Comparison of ENCODE assay signal across 9 cellular contexts in genomic region chr5:135829681-135830383, GRCh38. TPM values are rescaled to one million over a fixed set of nuclear protein-coding genes. Genes with fewer than 3 reads are reported as not detected.
DNase-seq lines count a peak whose midpoint lies in the region; ATAC-seq and TF ChIP-seq lines count a peak whose summit lies in the region.
"Had no signal": no experiment of that assay in that cellular context is flagged by ENCODE, and none has a peak within 500 bp of the region (broad histone marks: within the 10 kb centered on the region; RNA-seq: fewer than 3 reads in every experiment).

No MANE protein-coding gene starts in this region.

- no peak overlapping the region for H3K4me3 Mint-ChIP-seq in activated CD4-positive, alpha-beta T cell treated with anti-CD3 and anti-CD28 coated beads for 36 hours
- H3K4me3 Mint-ChIP-seq: activated naive CD8-positive, alpha-beta T cell had no signal

- no peaks in the 10 kb centered on the region for H3K36me3 Mint-ChIP-seq in activated CD4-positive, alpha-beta T cell treated with anti-CD3 and anti-CD28 coated beads for 36 hours (ENCODE audit: low read depth)
- H3K36me3 Mint-ChIP-seq: activated naive CD8-positive, alpha-beta T cell had no signal

- intact Hi-C loops in activated CD4-positive, alpha-beta T cell treated with anti-CD3 and anti-CD28 coated beads for 36 hours (cut with DNase I, micrococcal nuclease), result loop anchor here (1.0 kb wide), 3 partner anchors 269 to 364 kb away; no protein-coding TSS in a partner anchor
- intact Hi-C loops in left colon (cut with DNase I, micrococcal nuclease), result loop anchor here (5.0 to 10.0 kb wide), 2 partner anchors 265 to 268 kb away; no protein-coding TSS in a partner anchor

- peak; percentile 57 for ATAC-seq in activated CD4-positive, alpha-beta T cell treated with anti-CD3 and anti-CD28 coated beads for 36 hours
- ATAC-seq in left colon (peak; percentile 31), HG02973 (IDR thresholded peaks at IDR 0.05; ENCODE audit: unreplicated experiment) (no peak)

- peak; percentile 77 for DNase-seq in activated CD4-positive, alpha-beta T cell treated with anti-CD3 and anti-CD28 coated beads for 36 hours
- DNase-seq in activated CD4-positive, alpha-beta T cell treated with anti-CD3 and anti-CD28 coated beads for 4 hours, result no peak
- DNase-seq in LHCN-M2 (ENCODE audit: low read depth) (peak; percentile 46), RPMI8226 (peak; percentile 86), cardiac fibroblast (ENCODE audit: low read depth in 2 of 2) (peak; percentile 64 to 66), left colon (peak; percentile 44 to 83), stromal cell of bone marrow (ENCODE audit: low read depth) (peak; percentile 28)

- POLR2A ChIA-PET in activated CD4-positive, alpha-beta T cell treated with anti-CD3 and anti-CD28 coated beads for 36 hours (lab: Charles Lee), result no interaction called here

- CTCF ChIA-PET in activated CD4-positive, alpha-beta T cell treated with anti-CD3 and anti-CD28 coated beads for 36 hours (lab: Charles Lee), result interaction anchor here (0.5 to 2.2 kb wide), 22 partner anchors 9 to 1105 kb away, joined by 3 to 27 read pairs (median 3); no protein-coding TSS in a partner anchor

- H3K27me3 Mint-ChIP-seq in activated CD4-positive, alpha-beta T cell treated with anti-CD3 and anti-CD28 coated beads for 36 hours, result peaks cover 44% of the 10 kb centered on the region

- H3K4me3 ChIP-seq in cardiac fibroblast (replicated peaks in 1 of 2; ENCODE audit: low read depth in 2 of 2, low read length in 2 of 2), result no peak overlapping the region

- no peak overlapping the region for H3K27ac Mint-ChIP-seq in activated CD4-positive, alpha-beta T cell treated with anti-CD3 and anti-CD28 coated beads for 36 hours
- H3K27ac Mint-ChIP-seq: activated naive CD8-positive, alpha-beta T cell had no signal

- no peaks in the 10 kb centered on the region for H3K9me3 Mint-ChIP-seq in activated CD4-positive, alpha-beta T cell treated with anti-CD3 and anti-CD28 coated beads for 36 hours (ENCODE audit: low read depth)

- peaks cover 3% of the 10 kb centered on the region for H3K4me1 Mint-ChIP-seq in activated CD4-positive, alpha-beta T cell treated with anti-CD3 and anti-CD28 coated beads for 36 hours

- peak; percentile 84 for TF ChIP-seq CTCF in cardiac fibroblast (IDR thresholded peaks at IDR 0.05; ENCODE audit: low read depth, low read length)

RNA-seq across cellular contexts. Expression of gene SLC25A48, which starts 4.6 kb away (rescaled TPM):
- not detected for total RNA-seq in activated CD4-positive, alpha-beta T cell treated with anti-CD3 and anti-CD28 coated beads for 36 hours
- total RNA-seq in LHCN-M2 (2014; rRNA removed), result not detected in 2 replicates
- polyA plus RNA-seq in LHCN-M2 (2012), result not detected
- 1 to 10 TPM; 2.8 to 3.7 TPM for total RNA-seq in left colon

Comparison
In these comparisons a context has a peak if more than half of its experiments do, and no peak if none do; other contexts are left out.
1. DNase-seq: peak in activated CD4-positive, alpha-beta T cell treated with anti-CD3 and anti-CD28 coated beads for 36 hours (single experiment), LHCN-M2 (single experiment), RPMI8226 (single experiment), cardiac fibroblast (2 of 2), left colon (2 of 2) and stromal cell of bone marrow (single experiment); none in activated CD4-positive, alpha-beta T cell treated with anti-CD3 and anti-CD28 coated beads for 4 hours (0 of 2).